In the genomic region with DNA sequence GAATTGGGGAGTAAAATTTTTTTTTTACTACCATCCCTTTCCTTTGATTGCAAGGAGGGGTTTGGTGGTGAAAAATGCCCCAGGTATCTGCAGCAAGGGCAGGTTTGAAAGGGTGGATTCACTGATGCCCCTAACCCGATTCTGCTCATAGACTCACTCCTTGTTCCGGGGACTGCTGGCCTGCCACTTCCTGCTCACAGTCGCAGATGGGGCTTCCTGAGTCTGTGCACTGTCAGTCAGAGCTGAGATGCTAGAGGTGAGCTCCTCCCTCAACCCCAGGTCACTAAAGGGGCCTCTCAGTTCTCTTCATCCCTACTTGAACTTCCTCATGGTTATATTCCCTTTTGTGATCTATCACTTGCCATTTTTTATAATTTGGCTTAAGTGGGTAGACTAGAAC, we compare ENCODE assay signal across 9 cellular contexts.
DNase-seq lines count a peak whose midpoint lies in the region; ATAC-seq and TF ChIP-seq lines count a peak whose summit lies in the region.
"Had no signal": no experiment of that assay in that cellular context is flagged by ENCODE, and none has a peak within 500 bp of the region (broad histone marks: within the 10 kb centered on the region; RNA-seq: fewer than 3 reads in every experiment).

No MANE protein-coding gene starts in this region.

- in situ Hi-C loops in ACHN (cut with HindIII; ENCODE audit: low pct_ligation_motif_present, low pct_unique_long_range_greater_than_20kb, low sequenced_read_pairs), result no loop called here

- no peak overlapping the region for H3K27ac ChIP-seq in dorsolateral prefrontal cortex

- no peak overlapping the region for H3K4me3 ChIP-seq in dorsolateral prefrontal cortex

- ATAC-seq in GM18867 (IDR thresholded peaks at IDR 0.05; ENCODE audit: unreplicated experiment), result peak; percentile 68
- ATAC-seq in HG02885 (IDR thresholded peaks at IDR 0.05; ENCODE audit: poor library complexity, unreplicated experiment), result peak; percentile 79

- peak; percentile 24 to 31 for DNase-seq in activated CD4-positive, alpha-beta T cell treated with anti-CD3 and anti-CD28 coated beads for 4 hours
- DNase-seq in stimulated activated CD4-positive, alpha-beta T cell treated with anti-CD3 and anti-CD28 coated beads, Interleukin-15, amount 100 ng/mL, for 24 hours, result peak; percentile 36
- no peak for DNase-seq in ACHN
- no peak for DNase-seq in NCI-H2227 treated with DMSO at 0.1 percent for 48 hours (lab: John Stamatoyannopoulos, UW)
- DNase-seq in germinal center (ENCODE audit: low spot score), result no peak
- no peak for DNase-seq in dorsolateral prefrontal cortex
- DNase-seq: NCI-H146 had no signal

- intact Hi-C loops in dorsolateral prefrontal cortex (cut with DNase I), result no loop called here

- H3K27me3 ChIP-seq in dorsolateral prefrontal cortex, result no peaks in the 10 kb centered on the region

- no peak for TF ChIP-seq CTCF in dorsolateral prefrontal cortex (IDR thresholded peaks at IDR 0.05 in 54 of 56, conservative IDR thresholded peaks at IDR 0.05 in 2 of 56; ENCODE audit: low read depth in 1 of 56, partially characterized antibody in 56 of 56)

Comparison
In these comparisons a context has a peak if more than half of its experiments do, and no peak if none do; other contexts are left out.
1. DNase-seq: peak in activated CD4-positive, alpha-beta T cell treated with anti-CD3 and anti-CD28 coated beads for 4 hours (2 of 2) and stimulated activated CD4-positive, alpha-beta T cell treated with anti-CD3 and anti-CD28 coated beads, Interleukin-15, amount 100 ng/mL, for 24 hours (single experiment); none in ACHN (single experiment), NCI-H2227 treated with DMSO at 0.1 percent for 48 hours (single experiment), germinal center (single experiment) and dorsolateral prefrontal cortex (0 of 10).